8 cellular contexts compared by ENCODE assay signal in the genomic region with DNA sequence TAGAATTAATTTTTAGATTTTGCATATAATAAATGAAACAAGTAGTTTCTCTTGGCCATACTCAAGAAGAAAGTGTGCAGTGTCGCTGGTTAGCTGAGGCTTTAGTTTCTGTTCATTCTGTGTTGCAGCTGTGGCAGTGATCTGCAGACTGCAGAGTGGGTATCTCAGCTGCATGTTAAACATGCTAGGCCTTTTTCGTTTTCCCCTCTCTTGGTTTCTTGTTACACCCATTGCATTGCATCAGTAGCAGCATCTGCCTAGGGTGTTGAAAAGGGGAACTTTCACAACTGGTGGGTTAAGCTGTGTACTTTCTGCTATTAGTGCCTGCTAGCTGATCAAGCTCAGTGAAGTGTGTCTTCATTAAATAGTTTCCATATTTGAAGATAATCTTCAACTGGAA. TPM values are rescaled to one million over a fixed set of nuclear protein-coding genes. Genes with fewer than 3 reads are reported as not detected.
DNase-seq lines count a peak whose midpoint lies in the region; ATAC-seq and TF ChIP-seq lines count a peak whose summit lies in the region.

No MANE protein-coding gene starts in this region.

- H3K27ac ChIP-seq in A673 (ENCODE audit: low read depth, low read length, poor library complexity, severe bottlenecking) (peak overlapping the region; percentile 56), SK-N-MC (peak overlapping the region; percentile 29), mesendoderm (ENCODE audit: low read depth, low read length) (no peak overlapping the region)

- no peak overlapping the region for H4K5ac ChIP-seq in mesendoderm (ENCODE audit: low read length)

- no peak for TF ChIP-seq CTCF in A673 (conservative IDR thresholded peaks at IDR 0.05; ENCODE audit: low read depth, low read length)

- BruUV-seq in A673 (replicated peaks; lab: Mats Ljungman, UMichigan), result no TSS peak

- WGBS in mesendoderm (ENCODE audit: extremely low coverage, insufficient coverage, low lambda C conversion rate), result no CpG with 5 or more reads among the region's 2 CpGs

- H3K9me3 ChIP-seq in A673 (ENCODE audit: low read depth, low read length, poor library complexity, severe bottlenecking) (no peaks in the 10 kb centered on the region), SK-N-MC (ENCODE audit: low read depth, low read length) (no peaks in the 10 kb centered on the region)

- no peak overlapping the region for H2BK15ac ChIP-seq in mesendoderm (replicated peaks; ENCODE audit: low read depth)

- intact Hi-C loops in A673 (cut with micrococcal nuclease; ENCODE audit: unreplicated experiment), result no loop called here

- DNase-seq in A673 (ENCODE audit: low spot score) (peak; percentile 41), SK-N-MC (ENCODE audit: low read depth, low spot score) (no peak), mesendoderm (peak; percentile 57), ecto neural progenitor cell (ENCODE audit: low spot score) (no peak), activated gamma-delta T cell (lab: John Stamatoyannopoulos, UW) (no peak), NCI-H1436 treated with DMSO at 0.1 percent for 48 hours (lab: John Stamatoyannopoulos, UW) (no peak)

- peak; percentile 97 for ATAC-seq in GM19043 (IDR thresholded peaks at IDR 0.05; ENCODE audit: low read depth, unreplicated experiment)
- peak; percentile 97 for ATAC-seq in HG03097 (IDR thresholded peaks at IDR 0.05; ENCODE audit: low FRiP score, unreplicated experiment)

- POLR2A ChIA-PET in A673 (lab: Charles Lee; ENCODE audit: low non-redundant PET), result interaction anchor here (0.7 kb wide), 1 partner anchor 213 kb away, joined by 4 read pairs; no protein-coding TSS in a partner anchor

- H4K8ac ChIP-seq in mesendoderm (ENCODE audit: low read depth, low read length), result no peak overlapping the region

- H3K18ac ChIP-seq in mesendoderm (ENCODE audit: low read length), result no peak overlapping the region

- no peak overlapping the region for H2BK5ac ChIP-seq in mesendoderm (ENCODE audit: low read length)

- peaks cover 43% of the 10 kb centered on the region for H3K4me1 ChIP-seq in A673 (ENCODE audit: insufficient read depth, low read length, poor library complexity, severe bottlenecking)
- H3K4me1 ChIP-seq in mesendoderm (ENCODE audit: control insufficient read depth, low read depth, low read length), result peaks cover 3% of the 10 kb centered on the region

- no peak overlapping the region for H3K4ac ChIP-seq in mesendoderm (ENCODE audit: low read depth, low read length)

- no peak overlapping the region for H2AK5ac ChIP-seq in mesendoderm (ENCODE audit: low read length)

- H3K9ac ChIP-seq in SK-N-MC (ENCODE audit: insufficient read length) (peak overlapping the region; percentile 16), mesendoderm (ENCODE audit: low read length) (no peak overlapping the region)

- no peaks in the 10 kb centered on the region for H3K27me3 ChIP-seq in A673 (replicated peaks; ENCODE audit: insufficient read depth, low read depth, low read length, poor library complexity)
- no peaks in the 10 kb centered on the region for H3K27me3 ChIP-seq in mesendoderm (ENCODE audit: insufficient read depth, low read length, poor library complexity)

- H2BK120ac ChIP-seq in mesendoderm (ENCODE audit: low read depth, low read length), result no peak overlapping the region

- peaks cover 11% of the 10 kb centered on the region for H3K79me1 ChIP-seq in mesendoderm (ENCODE audit: low read length)

- H3K36me3 ChIP-seq in A673 (ENCODE audit: insufficient read depth, low read length, poor library complexity, severe bottlenecking) (peaks cover 27% of the 10 kb centered on the region), SK-N-MC (ENCODE audit: insufficient read depth, low read length) (peaks cover 17% of the 10 kb centered on the region), mesendoderm (ENCODE audit: control insufficient read depth, insufficient read depth, low read length) (peaks cover 2% of the 10 kb centered on the region)

- H3K79me2 ChIP-seq in mesendoderm (ENCODE audit: control insufficient read depth, insufficient read depth, low read length), result peaks cover 29% of the 10 kb centered on the region

- H3K23ac ChIP-seq in mesendoderm (ENCODE audit: low read length), result no peak overlapping the region

- CTCF ChIA-PET in A673 (lab: Charles Lee), result no interaction called here

- H3K56ac ChIP-seq in mesendoderm (ENCODE audit: low read length), result peak overlapping the region; percentile 11

- no peak overlapping the region for H3K4me3 ChIP-seq in A673 (ENCODE audit: low read depth, low read length, poor library complexity, severe bottlenecking)
- H3K4me3 ChIP-seq in SK-N-MC, result no peak overlapping the region
- H3K4me3 ChIP-seq in mesendoderm (ENCODE audit: low read length), result no peak overlapping the region

- no peak overlapping the region for H3K4me2 ChIP-seq in mesendoderm (ENCODE audit: low read length)

RNA-seq across cellular contexts. Expression of a gene that starts 51.3 kb away (rescaled TPM):
- total RNA-seq in A673 (2021), result 155 and 163 TPM in 2 replicates
- polyA plus RNA-seq in mesendoderm (2013, experiment 1 of 2), result 81.5 TPM
- polyA plus RNA-seq in mesendoderm (2013, experiment 2 of 2), result 84.2 TPM

Comparison
In these comparisons a context has a peak if more than half of its experiments do, and no peak if none do; other contexts are left out.
1. DNase-seq: peak in A673 (single experiment) and mesendoderm (single experiment); none in SK-N-MC (single experiment), ecto neural progenitor cell (single experiment), activated gamma-delta T cell (single experiment) and NCI-H1436 treated with DMSO at 0.1 percent for 48 hours (single experiment).